Comparison of ENCODE assay signal across 8 cellular contexts in the genomic region with DNA sequence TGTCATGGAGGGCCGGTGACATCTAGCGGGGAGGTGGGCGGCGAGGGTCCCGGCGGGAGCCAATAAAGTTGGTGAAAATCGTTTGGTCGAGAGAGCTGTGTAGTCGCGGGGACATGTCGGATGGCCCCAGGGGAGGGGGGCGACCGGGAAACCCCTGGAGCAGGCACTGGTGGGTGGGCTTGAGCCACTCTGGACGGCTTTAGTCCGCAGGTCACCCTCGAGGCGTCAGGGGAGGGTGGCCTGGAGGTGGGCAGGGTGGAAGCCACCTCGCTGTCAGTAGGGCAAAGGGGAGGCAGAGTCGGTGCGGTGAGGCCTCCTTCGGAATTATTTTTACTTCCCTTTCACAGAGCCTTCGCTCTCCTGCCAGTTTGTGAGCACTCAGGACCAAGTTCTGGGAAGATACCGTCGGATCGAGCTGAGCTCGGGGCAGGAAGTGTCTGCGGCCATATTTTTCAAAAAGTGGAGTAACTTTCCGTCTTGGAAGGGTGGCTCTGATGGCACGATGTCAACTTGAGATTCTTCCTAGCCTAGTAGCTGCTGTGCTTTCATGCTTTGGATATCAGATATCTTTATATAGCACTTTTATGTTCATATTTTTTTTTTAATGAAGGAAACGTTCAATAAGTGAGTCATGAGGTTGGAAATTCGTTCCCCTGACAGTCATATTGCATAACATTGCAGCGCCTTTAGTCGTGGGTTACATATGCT. TPM values are rescaled to one million over a fixed set of nuclear protein-coding genes. Genes with fewer than 3 reads are reported as not detected.
DNase-seq lines count a peak whose midpoint lies in the region; ATAC-seq and TF ChIP-seq lines count a peak whose summit lies in the region.

No MANE protein-coding gene starts in this region.

- 6 to 19% (median 17%) methylated on average over 32 to 33 of the region's 33 CpGs for WGBS in psoas muscle, 3 donors

- H3K4me1 ChIP-seq in Panc1 (ENCODE audit: control insufficient read depth, insufficient read depth, low read length) (peaks cover 12% of the 10 kb centered on the region), right atrium auricular region (peaks cover 0 to 20% of the 10 kb centered on the region in 2 donors), psoas muscle (peaks cover 8% of the 10 kb centered on the region)

- DNase-seq in GM12865 (ENCODE audit: low read depth) (peak; percentile 37), Panc1 (ENCODE audit: low read depth, low spot score) (no peak), right atrium auricular region (ENCODE audit: low spot score) (peak; percentile 68), psoas muscle (peak; percentile 58 to 61), NCI-H1092 (lab: John Stamatoyannopoulos, UW) (no peak), NCI-H1436 treated with DMSO at 0.1 percent for 48 hours (lab: John Stamatoyannopoulos, UW) (no peak)

- POLR2A ChIA-PET in Panc1 (lab: Charles Lee) = interaction anchor here (0.6 to 0.7 kb wide), 2 partner anchors 72 to 197 kb away, joined by 3 to 4 read pairs; no protein-coding TSS in a partner anchor

- ATAC-seq in Panc1 (no peak), psoas muscle (peak; percentile 13 to 39 (median 16)), HG03175 (IDR thresholded peaks at IDR 0.05; ENCODE audit: unreplicated experiment) (no peak)

- no TSS peak for BruUV-seq in Panc1 (replicated peaks; lab: Mats Ljungman, UMichigan)

- H3K36me3 ChIP-seq in Panc1 (ENCODE audit: control insufficient read depth, insufficient read depth, low read length) (no peaks in the 10 kb centered on the region; the same call in none of the 2 replicates), right atrium auricular region (no peaks in the 10 kb centered on the region), psoas muscle (ENCODE audit: insufficient read depth in 1 of 2, low read depth in 1 of 2) (no peaks in the 10 kb centered on the region)

- CTCF ChIA-PET in Panc1 (lab: Charles Lee) = no interaction called here

- no peaks in the 10 kb centered on the region for H3K27me3 ChIP-seq in Panc1 (ENCODE audit: control insufficient read depth, insufficient read depth, low read length)
- no peaks in the 10 kb centered on the region for H3K27me3 ChIP-seq in right atrium auricular region
- H3K27me3 ChIP-seq in psoas muscle (ENCODE audit: insufficient read depth in 3 of 3, low read length in 2 of 3) = no peaks in the 10 kb centered on the region

- in situ Hi-C loops in Panc1 (cut with HindIII; ENCODE audit: low pct_unique_long_range_greater_than_20kb, low sequenced_read_pairs) = no loop called here

- H3K27ac ChIP-seq in Panc1 (ENCODE audit: low read length) (peak overlapping the region; percentile 93), angular gyrus (ENCODE audit: low read depth, low read length) (peak overlapping the region; percentile 7), right atrium auricular region (peak overlapping the region; percentile 95 to 97), psoas muscle (peak overlapping the region; percentile 91)

- H3K4me3 ChIP-seq in GM12865 (ENCODE audit: low read depth, low read length) (peak overlapping the region; percentile 78), Panc1 (ENCODE audit: low read depth in 2 of 2, low read length in 2 of 2) (peak overlapping the region; percentile 86 to 88), right atrium auricular region (peak overlapping the region; percentile 70 to 88), psoas muscle (peak overlapping the region; percentile 86)

- H3K9me3 ChIP-seq in Panc1 (ENCODE audit: control insufficient read depth, insufficient read depth, low read depth, low read length) (no peaks in the 10 kb centered on the region), right atrium auricular region (no peaks in the 10 kb centered on the region), psoas muscle (no peaks in the 10 kb centered on the region)

- intact Hi-C loops in Panc1 (cut with micrococcal nuclease; ENCODE audit: unreplicated experiment) (no loop called here), psoas muscle (cut with DNase I) (loop anchor here in 1 of 2 donors (2.0 kb wide), 1 partner anchor 28 kb away; the partner anchor contains the start of genes C12orf60 and WBP11)

- TF ChIP-seq CTCF in GM12865 (IDR thresholded peaks at IDR 0.05; ENCODE audit: insufficient read depth, low read depth, low read length, missing control alignments) = no peak
- no peak for TF ChIP-seq CTCF in Panc1 (IDR thresholded peaks at IDR 0.05)
- no peak for TF ChIP-seq CTCF in right atrium auricular region (IDR thresholded peaks at IDR 0.05)
- no peak for TF ChIP-seq CTCF in psoas muscle (IDR thresholded peaks at IDR 0.05)

RNA-seq across cellular contexts. Expression of gene WBP11, which starts 28.2 kb away (rescaled TPM):
- total RNA-seq in Panc1 (2021; ENCODE audit: unreplicated experiment) (47.3 TPM), right atrium auricular region (10 to 100 TPM; 19.9 to 21.9 TPM), psoas muscle (10 to 100 TPM; 34.6 to 68.0 (median 58.3) TPM)
- polyA plus RNA-seq in Panc1 (2012; ENCODE audit: insufficient read length) = 25.4 TPM
- 10 to 100 TPM; 22.7 to 48.7 (median 43.0) TPM for polyA plus RNA-seq in psoas muscle

RNA-seq across cellular contexts. Expression of gene C12orf60, which starts 28.4 kb away (rescaled TPM):
- total RNA-seq in Panc1 (2021; ENCODE audit: unreplicated experiment) = 0.54 TPM
- 0.57 TPM for polyA plus RNA-seq in Panc1 (2012; ENCODE audit: insufficient read length)
- total RNA-seq in right atrium auricular region = 1 to 10 TPM in 1 of 2 donors, under 1 TPM in 1; 0.90 to 1.1 TPM
- 1 to 10 TPM in 3 of 4 donors, under 1 TPM in 1; 0.78 to 2.3 (median 1.6) TPM for total RNA-seq in psoas muscle
- 1 to 10 TPM in 2 of 3 donors, under 1 TPM in 1; 0.49 to 4.0 (median 1.8) TPM for polyA plus RNA-seq in psoas muscle

RNA-seq across cellular contexts. Expression of gene SMCO3, which starts 38.9 kb away (rescaled TPM):
- total RNA-seq in Panc1 (2021; ENCODE audit: unreplicated experiment) (not detected), right atrium auricular region (under 1 TPM; 0.33 to 0.43 TPM), psoas muscle (not detected)
- polyA plus RNA-seq in Panc1 (2012; ENCODE audit: insufficient read length) = not detected
- polyA plus RNA-seq in psoas muscle = under 1 TPM in 2 of 3 donors, not detected in 1; 0.04 to 0.05 TPM

Comparison
In these comparisons a context has a peak if more than half of its experiments do, and no peak if none do; other contexts are left out.
1. DNase-seq: peak in GM12865 (single experiment), right atrium auricular region (single experiment) and psoas muscle (2 of 2); none in Panc1 (single experiment), NCI-H1092 (single experiment) and NCI-H1436 treated with DMSO at 0.1 percent for 48 hours (single experiment).
2. ATAC-seq: peak in psoas muscle (4 of 4); none in Panc1 (single experiment) and HG03175 (single experiment).
3. H3K27ac ChIP-seq: peak in every context shown above with its lines; median percentile 96 in right atrium auricular region; 93 in Panc1; 91 in psoas muscle; 7 in angular gyrus.
4. Peak in every context shown above with its lines, with median percentiles within 50 percentile points of each other: H3K4me3 ChIP-seq.